In genomic region chr3:22979581-22979980, GRCh38 we compare ENCODE assay signal across 19 cellular contexts.
DNase-seq lines count a peak whose midpoint lies in the region; ATAC-seq, FAIRE-seq and TF ChIP-seq lines count a peak whose summit lies in the region.
"Had no signal": no experiment of that assay in that cellular context is flagged by ENCODE, and none has a peak within 500 bp of the region (broad histone marks: within the 10 kb centered on the region; RNA-seq: fewer than 3 reads in every experiment).

No MANE protein-coding gene starts in this region.

- TF ChIP-seq CTCF in bronchial epithelial cell (IDR thresholded peaks at IDR 0.05; ENCODE audit: insufficient read depth, low read length, severe bottlenecking): no peak
- no peak for TF ChIP-seq CTCF in foreskin keratinocyte (conservative IDR thresholded peaks at IDR 0.05)

- no peaks in the 10 kb centered on the region for H3K36me3 ChIP-seq in SJSA1
- H3K36me3 ChIP-seq in bronchial epithelial cell (ENCODE audit: control insufficient read depth, insufficient read depth, low read length): no peaks in the 10 kb centered on the region

- FAIRE-seq in bronchial epithelial cell (lab: Jason Lieb, UNC): no peak
- FAIRE-seq: A204.1, D721Med, GM12892, GM18507, H1 had no signal

- H3K4me3 ChIP-seq in SJSA1 (no peak overlapping the region), bronchial epithelial cell (ENCODE audit: low read depth, low read length) (no peak overlapping the region)

- H3K9me3 ChIP-seq in SJSA1 (replicated peaks): no peaks in the 10 kb centered on the region
- H3K9me3 ChIP-seq: Caco-2 had no signal

- ATAC-seq in foreskin keratinocyte (peak; percentile 28), HG02938 (IDR thresholded peaks at IDR 0.05; ENCODE audit: unreplicated experiment) (no peak), HG02884 (IDR thresholded peaks at IDR 0.05; ENCODE audit: unreplicated experiment) (no peak), GM21619 (IDR thresholded peaks at IDR 0.05; ENCODE audit: unreplicated experiment) (no peak)

- DNase-seq in SJSA1 (ENCODE audit: low read depth in 1 of 2, low spot score in 2 of 2) (no peak), bronchial epithelial cell (ENCODE audit: low read depth) (peak; percentile 62), foreskin keratinocyte (peak in 1 of 2 donors; percentile 19), EL (no peak)
- DNase-seq: AML-193; Caco-2; CD4-positive, alpha-beta T cell; GDM1; H9 had no signal

- H3K4me1 ChIP-seq in SJSA1 (replicated peaks) (peaks cover 9% of the 10 kb centered on the region), foreskin keratinocyte (no peaks in the 10 kb centered on the region)

- H3K27ac ChIP-seq in SJSA1: peak overlapping the region; percentile 36; the same call in 1 of the 2 replicates
- no peak overlapping the region for H3K27ac ChIP-seq in foreskin keratinocyte
- H3K27ac ChIP-seq: C4-2B, HL-60 had no signal

- H3K27me3 ChIP-seq in SJSA1 (replicated peaks) (no peaks in the 10 kb centered on the region; the same call in 1 of the 2 replicates), bronchial epithelial cell (ENCODE audit: control insufficient read depth, insufficient read depth, low read length) (peaks cover 2% of the 10 kb centered on the region), foreskin keratinocyte (peaks cover 29% of the 10 kb centered on the region)
